ENCODE assay signal across 8 cellular contexts in genomic region chr1:231626951-231627614, GRCh38. TPM values are rescaled to one million over a fixed set of nuclear protein-coding genes. Genes with fewer than 3 reads are reported as not detected.
DNase-seq lines count a peak whose midpoint lies in the region; TF ChIP-seq lines count a peak whose summit lies in the region.

No MANE protein-coding gene starts in this region.

- peak overlapping the region; percentile 37 for H3K27ac Mint-ChIP-seq in endothelial cell (ENCODE audit: unreplicated experiment)

- H3K27ac ChIP-seq in mesendoderm (ENCODE audit: low read depth, low read length) (peak overlapping the region; percentile 42), substantia nigra (ENCODE audit: low read depth, low read length, poor library complexity, severe bottlenecking) (peak overlapping the region; percentile 74)

- no CpG with 5 or more reads among the region's 49 CpGs for WGBS in mesendoderm (ENCODE audit: extremely low coverage, insufficient coverage, low lambda C conversion rate)

- peak overlapping the region; percentile 62 for H3K18ac ChIP-seq in mesendoderm (ENCODE audit: low read length)

- no peaks in the 10 kb centered on the region for H3K9me3 Mint-ChIP-seq in endothelial cell (ENCODE audit: unreplicated experiment)

- H2BK5ac ChIP-seq in mesendoderm (ENCODE audit: low read length) = peak overlapping the region; percentile 38

- POLR2A ChIA-PET in HEK293T (lab: Yijun Ruan, JAX) = interaction anchor here (1.0 to 1.4 kb wide), 3 partner anchors 9 to 28 kb away, joined by 3 to 7 read pairs (median 4); no protein-coding TSS in a partner anchor

- peak overlapping the region; percentile 92 for H3K56ac ChIP-seq in mesendoderm (ENCODE audit: low read length)

- no peaks in the 10 kb centered on the region for H3K79me2 ChIP-seq in mesendoderm (ENCODE audit: control insufficient read depth, insufficient read depth, low read length)

- no peak for TF ChIP-seq CTCF in endothelial cell (IDR thresholded peaks at IDR 0.05; ENCODE audit: unreplicated experiment)

- peaks cover 3% of the 10 kb centered on the region for H3K4me1 ChIP-seq in mesendoderm (ENCODE audit: control insufficient read depth, low read depth, low read length)

- H4K8ac ChIP-seq in mesendoderm (ENCODE audit: low read depth, low read length) = no peak overlapping the region

- H3K36me3 ChIP-seq in mesendoderm (ENCODE audit: control insufficient read depth, insufficient read depth, low read length) = no peaks in the 10 kb centered on the region

- no peaks in the 10 kb centered on the region for H3K79me1 ChIP-seq in mesendoderm (ENCODE audit: low read length)

- peak; percentile 83 for DNase-seq in GF-D8 (lab: John Stamatoyannopoulos, UW)
- peak; percentile 78 for DNase-seq in HEK293T (ENCODE audit: extremely low spot score)
- DNase-seq in NCI-H2107 (lab: John Stamatoyannopoulos, UW) = peak; percentile 16
- peak; percentile 34 for DNase-seq in activated CD4-positive, alpha-beta T cell treated with anti-CD3 and anti-CD28 coated beads, Interleukin-2, amount 50 U/mL, for 1 hour
- DNase-seq in endothelial cell (ENCODE audit: low spot score) = peak; percentile 64
- DNase-seq in mesendoderm = peak; percentile 86
- DNase-seq in substantia nigra (lab: John Stamatoyannopoulos, UW) = peak in 28 of 49 donors; percentile 19 to 58 (median 34)
- DNase-seq in effector CD4-positive, alpha-beta T cell = no peak

- H3K4me2 ChIP-seq in mesendoderm (ENCODE audit: low read length) = peak overlapping the region; percentile 92

- peak overlapping the region; percentile 79 for H3K9ac ChIP-seq in mesendoderm (ENCODE audit: low read length)

- peaks cover 4% of the 10 kb centered on the region for H3K27me3 Mint-ChIP-seq in endothelial cell (ENCODE audit: unreplicated experiment)

- H4K5ac ChIP-seq in mesendoderm (ENCODE audit: low read length) = no peak overlapping the region

- no peaks in the 10 kb centered on the region for H3K27me3 ChIP-seq in mesendoderm (ENCODE audit: insufficient read depth, low read length, poor library complexity)

- H3K4me3 ChIP-seq in mesendoderm (ENCODE audit: low read length) = peak overlapping the region; percentile 74

- CTCF ChIA-PET in HEK293T (lab: Yijun Ruan, JAX) = interaction anchor here (0.6 kb wide), 1 partner anchor 753 kb away, joined by 3 read pairs; no protein-coding TSS in a partner anchor

- peak overlapping the region; percentile 96 for H3K4me3 Mint-ChIP-seq in endothelial cell (ENCODE audit: unreplicated experiment)

- H2BK15ac ChIP-seq in mesendoderm (replicated peaks; ENCODE audit: low read depth) = no peak overlapping the region

- no peak overlapping the region for H2AK5ac ChIP-seq in mesendoderm (ENCODE audit: low read length)

- no peaks in the 10 kb centered on the region for H3K36me3 Mint-ChIP-seq in endothelial cell (ENCODE audit: low read depth, unreplicated experiment)

- H3K4ac ChIP-seq in mesendoderm (ENCODE audit: low read depth, low read length) = no peak overlapping the region

- peaks cover 39% of the 10 kb centered on the region for H3K4me1 Mint-ChIP-seq in endothelial cell (ENCODE audit: unreplicated experiment)

- no peak overlapping the region for H2BK120ac ChIP-seq in mesendoderm (ENCODE audit: low read depth, low read length)

- no peak overlapping the region for H3K23ac ChIP-seq in mesendoderm (ENCODE audit: low read length)

TF ChIP-seq in HEK293T, 16 proteins besides CTCF, POLR2A, EP300 and RAD21:
- TF ChIP-seq LEF1 (IDR thresholded peaks at IDR 0.05; ENCODE audit: borderline replicate concordance) (no peak), PKNOX1 (IDR thresholded peaks at IDR 0.05) (no peak), FOXM1 (IDR thresholded peaks at IDR 0.05; ENCODE audit: borderline replicate concordance) (no peak), CTBP1 (IDR thresholded peaks at IDR 0.05; ENCODE audit: borderline replicate concordance) (no peak), HDGF (IDR thresholded peaks at IDR 0.05; ENCODE audit: borderline replicate concordance) (no peak), SUZ12 (IDR thresholded peaks at IDR 0.05) (no peak), NFRKB (IDR thresholded peaks at IDR 0.05) (no peak), FOXK2 (IDR thresholded peaks at IDR 0.05) (no peak), TARDBP (IDR thresholded peaks at IDR 0.05) (no peak), L3MBTL2 (conservative IDR thresholded peaks at IDR 0.05) (no peak), SP1 (IDR thresholded peaks at IDR 0.05) (no peak), BHLHE40 (IDR thresholded peaks at IDR 0.05; ENCODE audit: borderline replicate concordance) (no peak), ELF4 (IDR thresholded peaks at IDR 0.05) (no peak), ARNT (IDR thresholded peaks at IDR 0.05) (no peak), ZNF384 (IDR thresholded peaks at IDR 0.05) (no peak), FOXA1 (IDR thresholded peaks at IDR 0.05) (no peak)

RNA-seq across cellular contexts. Expression of gene DISC1, which starts 0.5 kb away (rescaled TPM):
- total RNA-seq in endothelial cell (ENCODE audit: unreplicated experiment) = 82.5 TPM
- polyA plus RNA-seq in mesendoderm (2013, experiment 1 of 2) = 1.3 TPM
- polyA plus RNA-seq in mesendoderm (2013, experiment 2 of 2) = 1.2 TPM
